38 cellular contexts compared by ENCODE assay signal in the genomic region with DNA sequence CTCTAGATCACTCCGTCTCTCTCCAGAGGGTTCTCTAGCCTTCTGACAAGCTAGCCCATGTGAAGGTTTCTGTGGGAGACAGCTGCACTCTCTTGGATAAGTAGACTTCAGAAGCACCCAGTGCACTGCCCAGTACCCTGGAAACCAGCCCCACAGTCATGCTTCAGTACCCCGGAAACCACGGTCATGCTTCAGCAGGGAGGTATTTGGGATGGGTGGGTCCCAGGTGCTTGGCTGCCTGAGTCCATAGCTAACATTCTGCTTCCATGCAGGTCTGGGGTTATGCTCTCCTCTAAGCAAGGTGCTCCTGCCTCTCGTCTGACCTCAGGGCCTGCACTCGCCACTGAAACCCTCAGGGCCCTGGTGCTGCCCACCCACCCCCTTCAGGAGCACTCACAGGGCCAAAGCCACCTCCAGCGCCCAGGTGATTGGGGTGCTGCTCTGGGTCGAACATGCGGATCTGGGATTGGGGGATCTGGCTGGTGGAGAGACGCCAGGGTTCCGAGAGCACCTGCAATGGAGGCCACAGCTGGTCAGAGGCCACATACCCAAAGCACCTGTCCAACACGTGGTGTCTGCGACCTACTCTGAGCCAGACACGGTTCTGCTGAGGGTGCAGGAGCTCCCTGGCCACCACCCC. TPM values are rescaled to one million over a fixed set of nuclear protein-coding genes. Genes with fewer than 3 reads are reported as not detected.
DNase-seq lines count a peak whose midpoint lies in the region; ATAC-seq and FAIRE-seq lines count a peak whose summit lies in the region.
"Had no signal": no experiment of that assay in that cellular context is flagged by ENCODE, and none has a peak within 500 bp of the region (broad histone marks: within the 10 kb centered on the region; RNA-seq: fewer than 3 reads in every experiment).

No MANE protein-coding gene starts in this region.

- no peak overlapping the region; a peak in 1 of 20 replicates for H3K4me3 ChIP-seq in BLaER1 treated with 17β-estradiol and CSF1 and Interleukin-3, amounts not matched to agents 10 nM and 100 nM
- H3K4me3 ChIP-seq: ascending aorta, cardiac muscle cell, PC-9, sigmoid colon, tibial artery had no signal

- peak overlapping the region in 9 of 11 experiments; percentile 47 to 87 (median 80); a peak in 18 of 22 replicates for H3K4me2 ChIP-seq in BLaER1 treated with 17β-estradiol and CSF1 and Interleukin-3, amounts not matched to agents 10 nM and 100 nM
- H3K4me2 ChIP-seq: PC-9 had no signal

- FAIRE-seq in GM19239 (lab: Jason Lieb, UNC) = peak; percentile 51
- FAIRE-seq: colon, GM18507, H54, islet of Langerhans had no signal

- H3K36me3 Mint-ChIP-seq in effector memory CD8-positive, alpha-beta T cell (ENCODE audit: insufficient read depth) = peaks cover 21% of the 10 kb centered on the region
- H3K36me3 Mint-ChIP-seq in immature natural killer cell = peaks cover 0 to 4% (median 0%) of the 10 kb centered on the region in 3 donors
- H3K36me3 Mint-ChIP-seq: naive B cell had no signal

- DNase-seq in GM19239 (ENCODE audit: insufficient read length, low spot score) (no peak), ecto neural progenitor cell (ENCODE audit: low spot score) (peak; percentile 26), posterior vena cava (ENCODE audit: low spot score) (peak; percentile 62), immature natural killer cell (no peak)
- DNase-seq in effector memory CD8-positive, alpha-beta T cell = no peak
- DNase-seq: activated CD4-positive, alpha-beta T cell treated with anti-CD3 and anti-CD28 coated beads for 36 hours; activated CD8-positive, alpha-beta memory T cell treated with anti-CD3 and anti-CD28 coated beads for 24 hours; activated naive CD8-positive, alpha-beta T cell treated with anti-CD3 and anti-CD28 coated beads, Interleukin-2, amount 10 ng/mL, durations not matched to agents 7 days and 5 days; activated T-cell treated with anti-CD3 and anti-CD28 coated beads for 4 hours; Caco-2; effector CD8-positive, alpha-beta T cell; glutamatergic neuron; midbrain; MM.1S; naive B cell; NCI-H1417; NCI-H2029 treated with DMSO at 0.1 percent for 48 hours; NCI-H526 treated with DMSO at 0.1 percent for 48 hours; PC-9; Right ventricle myocardium superior; stimulated activated CD4-positive, alpha-beta T cell treated with anti-CD3 and anti-CD28 coated beads, Interleukin-12 subunit alpha, Interleukin-12 subunit beta, amount 100 ng/mL, for 4 hours; stimulated activated CD4-positive, alpha-beta T cell treated with anti-CD3 and anti-CD28 coated beads, Interleukin-2, amount 100 ng/mL, for 48 hours; T-helper 2 cell; tibial artery had no signal

- no peak overlapping the region for H3K27ac Mint-ChIP-seq in effector memory CD8-positive, alpha-beta T cell
- H3K27ac Mint-ChIP-seq in immature natural killer cell = no peak overlapping the region
- H3K27ac Mint-ChIP-seq: activated CD4-positive, alpha-beta T cell treated with anti-CD3 and anti-CD28 coated beads for 36 hours; activated naive CD8-positive, alpha-beta T cell treated with anti-CD3 and anti-CD28 coated beads, Interleukin-2, amount 10 ng/mL, durations not matched to agents 7 days and 5 days; naive B cell; progenitor cell of endocrine pancreas had no signal

- H3K4me1 ChIP-seq in BLaER1 treated with 17β-estradiol and CSF1 and Interleukin-3, amounts not matched to agents 10 nM and 100 nM = peaks cover 0 to 47% (median 42%) of the 10 kb centered on the region in 10 experiments; a peak in 18 of 20 replicates
- H3K4me1 ChIP-seq: ascending aorta, sigmoid colon, tibial artery had no signal

- H3K9ac ChIP-seq in BLaER1 treated with 17β-estradiol and CSF1 and Interleukin-3, amounts not matched to agents 10 nM and 100 nM = peak overlapping the region in 3 of 11 experiments; percentile 7 to 41 (median 9); a peak in 1 of 22 replicates

- no peaks in the 10 kb centered on the region for H3K27me3 Mint-ChIP-seq in effector memory CD8-positive, alpha-beta T cell
- peaks cover 0 to 2% (median 1%) of the 10 kb centered on the region in 3 donors for H3K27me3 Mint-ChIP-seq in immature natural killer cell (ENCODE audit: low read depth in 3 of 3)
- H3K27me3 Mint-ChIP-seq: activated CD4-positive, alpha-beta T cell treated with anti-CD3 and anti-CD28 coated beads for 36 hours; activated naive CD8-positive, alpha-beta T cell treated with anti-CD3 and anti-CD28 coated beads, Interleukin-2, amount 10 ng/mL, durations not matched to agents 7 days and 5 days; progenitor cell of endocrine pancreas had no signal

- peaks cover 0 to 61% (median 34%) of the 10 kb centered on the region in 11 experiments; a peak in 14 of 22 replicates for H4K20me1 ChIP-seq in BLaER1 treated with 17β-estradiol and CSF1 and Interleukin-3, amounts not matched to agents 10 nM and 100 nM

- no peak overlapping the region for H3K4me3 Mint-ChIP-seq in effector memory CD8-positive, alpha-beta T cell
- no peak overlapping the region for H3K4me3 Mint-ChIP-seq in immature natural killer cell
- H3K4me3 Mint-ChIP-seq: activated CD4-positive, alpha-beta T cell treated with anti-CD3 and anti-CD28 coated beads for 36 hours; activated naive CD8-positive, alpha-beta T cell treated with anti-CD3 and anti-CD28 coated beads, Interleukin-2, amount 10 ng/mL, durations not matched to agents 7 days and 5 days had no signal

- H3K27ac ChIP-seq in BLaER1 treated with 17β-estradiol and CSF1 and Interleukin-3, amounts not matched to agents 10 nM and 100 nM = 0 out of 22 replicates have a peak overlapping the region, but pooled peaks of 1 of the 11 experiments have one; percentile 2
- H3K27ac ChIP-seq: ascending aorta, C4-2B, cardiac muscle cell, neutrophil, PC-9, sigmoid colon, tibial artery had no signal

- intact Hi-C loops in posterior vena cava (cut with DNase I) = no loop called here

- peaks cover 0 to 4% (median 0%) of the 10 kb centered on the region in 11 experiments; a peak in 2 of 22 replicates for H3K9me3 ChIP-seq in BLaER1 treated with 17β-estradiol and CSF1 and Interleukin-3, amounts not matched to agents 10 nM and 100 nM (replicated peaks in 1 of 11)
- H3K9me3 ChIP-seq: ascending aorta, Caco-2, neutrophil, sigmoid colon, tibial artery had no signal

- H3K36me3 ChIP-seq in BLaER1 treated with 17β-estradiol and CSF1 and Interleukin-3, amounts not matched to agents 10 nM and 100 nM = peaks cover 42 to 83% (median 70%) of the 10 kb centered on the region in 11 experiments
- H3K36me3 ChIP-seq: ascending aorta had no signal

- no peaks in the 10 kb centered on the region for H3K9me3 Mint-ChIP-seq in effector memory CD8-positive, alpha-beta T cell
- no peaks in the 10 kb centered on the region for H3K9me3 Mint-ChIP-seq in immature natural killer cell
- H3K9me3 Mint-ChIP-seq: activated naive CD8-positive, alpha-beta T cell treated with anti-CD3 and anti-CD28 coated beads, Interleukin-2, amount 10 ng/mL, durations not matched to agents 7 days and 5 days; naive B cell had no signal

- peaks cover 0 to 4% (median 0%) of the 10 kb centered on the region in 11 experiments; a peak in 4 of 22 replicates for H3K27me3 ChIP-seq in BLaER1 treated with 17β-estradiol and CSF1 and Interleukin-3, amounts not matched to agents 10 nM and 100 nM
- H3K27me3 ChIP-seq: ascending aorta, cardiac muscle cell, sigmoid colon, tibial artery had no signal

- no peak for ATAC-seq in effector memory CD8-positive, alpha-beta T cell (replicated peaks)
- no peak for ATAC-seq in GM21528 (IDR thresholded peaks at IDR 0.05; ENCODE audit: low FRiP score, unreplicated experiment)
- ATAC-seq: activated CD4-positive, alpha-beta T cell treated with anti-CD3 and anti-CD28 coated beads for 36 hours had no signal

- peaks cover 0 to 4% of the 10 kb centered on the region in 2 donors for H3K4me1 Mint-ChIP-seq in effector memory CD8-positive, alpha-beta T cell (ENCODE audit: low read depth in 2 of 2)
- no peaks in the 10 kb centered on the region for H3K4me1 Mint-ChIP-seq in immature natural killer cell
- H3K4me1 Mint-ChIP-seq: activated CD4-positive, alpha-beta T cell treated with anti-CD3 and anti-CD28 coated beads for 36 hours; activated naive CD8-positive, alpha-beta T cell treated with anti-CD3 and anti-CD28 coated beads, Interleukin-2, amount 10 ng/mL, durations not matched to agents 7 days and 5 days had no signal

RNA-seq across cellular contexts. Expression of a gene that starts 7.3 kb away (rescaled TPM):
- total RNA-seq in posterior vena cava = not detected
- polyA plus RNA-seq in immature natural killer cell = not detected
- total RNA-seq: ascending aorta, Caco-2, cardiac muscle cell, lower leg skin, PC-9, progenitor cell of endocrine pancreas, Right ventricle myocardium superior, sigmoid colon had no signal
- polyA plus RNA-seq: cardiac muscle cell, sigmoid colon had no signal

RNA-seq across cellular contexts. Expression of a gene that starts 8.2 kb away (rescaled TPM):
- 1 to 10 TPM; 6.0 to 8.1 TPM for total RNA-seq in posterior vena cava
- polyA plus RNA-seq in immature natural killer cell = 1 to 10 TPM in 1 of 3 donors, under 1 TPM in 1, not detected in 1; 0.09 to 2.9 TPM

RNA-seq across cellular contexts. Expression of a gene that starts 12.6 kb away (rescaled TPM):
- total RNA-seq in posterior vena cava = 10 to 100 TPM; 30.1 to 31.6 TPM
- 10 to 100 TPM; 44.0 to 51.3 (median 49.4) TPM for polyA plus RNA-seq in immature natural killer cell

RNA-seq across cellular contexts. Expression of a gene that starts 24.3 kb away (rescaled TPM):
- under 1 TPM; 0.14 to 0.28 TPM for total RNA-seq in posterior vena cava
- polyA plus RNA-seq in immature natural killer cell = 1 to 10 TPM; 2.4 to 8.1 (median 4.5) TPM
- total RNA-seq: ascending aorta, epithelial cell of proximal tubule, progenitor cell of endocrine pancreas, Right ventricle myocardium superior, sigmoid colon had no signal

RNA-seq across cellular contexts. Expression of a gene that starts 30.6 kb away (rescaled TPM):
- total RNA-seq in posterior vena cava = under 1 TPM; 0.24 to 0.56 TPM
- not detected for polyA plus RNA-seq in immature natural killer cell
- total RNA-seq: ascending aorta had no signal

Comparison
In these comparisons a context has a peak if more than half of its experiments do, and no peak if none do; other contexts are left out.
1. DNase-seq: peak in ecto neural progenitor cell (single experiment) and posterior vena cava (single experiment); none in GM19239 (single experiment), effector memory CD8-positive, alpha-beta T cell (0 of 3) and immature natural killer cell (0 of 3).